Comparison of ENCODE assay signal across 19 cellular contexts in the genomic region with DNA sequence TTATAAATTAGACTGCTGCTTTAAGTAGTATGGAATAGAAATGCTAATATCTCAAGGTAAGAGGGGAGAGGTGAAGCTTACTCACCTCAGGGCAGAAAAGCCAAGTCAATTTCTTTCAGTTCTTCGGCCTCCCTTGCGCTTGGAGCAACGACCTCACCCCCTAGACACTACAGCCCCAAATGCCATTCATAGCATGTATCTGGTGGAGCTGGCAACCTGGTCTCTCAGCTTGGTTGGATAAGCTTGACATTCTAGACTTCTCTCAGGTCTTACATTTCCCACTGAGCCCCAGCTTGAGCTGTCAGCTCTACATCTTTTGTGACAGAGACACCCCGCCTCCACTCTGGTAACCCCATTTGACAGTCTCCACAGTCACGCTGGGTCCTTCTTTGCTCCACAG.
"Had no signal": no experiment of that assay in that cellular context is flagged by ENCODE, and none has a peak within 500 bp of the region (broad histone marks: within the 10 kb centered on the region; RNA-seq: fewer than 3 reads in every experiment).

No MANE protein-coding gene starts in this region.

- DNase-seq: erythroblast; foreskin keratinocyte; kidney glomerular epithelial cell; left lung; lower lobe of right lung; naive thymus-derived CD4-positive, alpha-beta T cell; nucleus accumbens; ovary; small intestine; stimulated activated CD4-positive, alpha-beta T cell treated with anti-CD3 and anti-CD28 coated beads, Interleukin-12 subunit alpha, Interleukin-12 subunit beta, amount 100 ng/mL, for 4 hours; stimulated activated CD4-positive, alpha-beta T cell treated with anti-CD3 and anti-CD28 coated beads, Interleukin-2, amount 100 ng/mL, for 48 hours; stimulated activated naive CD8-positive, alpha-beta T cell treated with anti-CD3 and anti-CD28 coated beads, Interleukin-15, Interleukin-2, amounts not matched to agents 100 U/mL and 50 U/mL, for 24 hours; testis had no signal

- H3K27ac Mint-ChIP-seq: memory B cell; naive thymus-derived CD4-positive, alpha-beta T cell had no signal

- H3K4me3 Mint-ChIP-seq: central memory CD8-positive, alpha-beta T cell; memory B cell; naive thymus-derived CD4-positive, alpha-beta T cell; neural crest cell had no signal

- H3K36me3 Mint-ChIP-seq: memory B cell; naive thymus-derived CD4-positive, alpha-beta T cell had no signal

- H3K9me3 ChIP-seq: left lung, lower lobe of right lung, ovary, right atrium auricular region, testis, tibial nerve had no signal

- H3K4me3 ChIP-seq: hepatocyte, left lung, lower lobe of right lung, ovary, right atrium auricular region, testis, tibial nerve had no signal

- H3K4me1 ChIP-seq: foreskin keratinocyte, lower lobe of right lung, right atrium auricular region, testis, tibial nerve had no signal

- H3K4me2 ChIP-seq: hepatocyte had no signal

- H3K27me3 ChIP-seq: foreskin keratinocyte, hepatocyte, left lung, ovary, right atrium auricular region, testis, tibial nerve had no signal

- H3K27me3 Mint-ChIP-seq: central memory CD8-positive, alpha-beta T cell; memory B cell had no signal

- H3K27ac ChIP-seq: foreskin keratinocyte, hepatocyte, left lung, lower lobe of right lung, ovary, right atrium auricular region, testis, tibial nerve had no signal

- ATAC-seq: foreskin keratinocyte; left lung; lower lobe of right lung; naive thymus-derived CD4-positive, alpha-beta T cell; stimulated activated naive CD8-positive, alpha-beta T cell treated with anti-CD3 and anti-CD28 coated beads, Interleukin-15, Interleukin-2, amounts not matched to agents 100 U/mL and 50 U/mL, for 24 hours had no signal

- H3K36me3 ChIP-seq: left lung, lower lobe of right lung, ovary, right atrium auricular region, tibial nerve had no signal

- H3K9me3 Mint-ChIP-seq: memory B cell had no signal

- H3K4me1 Mint-ChIP-seq: central memory CD8-positive, alpha-beta T cell; memory B cell had no signal

- H2AFZ ChIP-seq: hepatocyte had no signal
